In the genomic region with DNA sequence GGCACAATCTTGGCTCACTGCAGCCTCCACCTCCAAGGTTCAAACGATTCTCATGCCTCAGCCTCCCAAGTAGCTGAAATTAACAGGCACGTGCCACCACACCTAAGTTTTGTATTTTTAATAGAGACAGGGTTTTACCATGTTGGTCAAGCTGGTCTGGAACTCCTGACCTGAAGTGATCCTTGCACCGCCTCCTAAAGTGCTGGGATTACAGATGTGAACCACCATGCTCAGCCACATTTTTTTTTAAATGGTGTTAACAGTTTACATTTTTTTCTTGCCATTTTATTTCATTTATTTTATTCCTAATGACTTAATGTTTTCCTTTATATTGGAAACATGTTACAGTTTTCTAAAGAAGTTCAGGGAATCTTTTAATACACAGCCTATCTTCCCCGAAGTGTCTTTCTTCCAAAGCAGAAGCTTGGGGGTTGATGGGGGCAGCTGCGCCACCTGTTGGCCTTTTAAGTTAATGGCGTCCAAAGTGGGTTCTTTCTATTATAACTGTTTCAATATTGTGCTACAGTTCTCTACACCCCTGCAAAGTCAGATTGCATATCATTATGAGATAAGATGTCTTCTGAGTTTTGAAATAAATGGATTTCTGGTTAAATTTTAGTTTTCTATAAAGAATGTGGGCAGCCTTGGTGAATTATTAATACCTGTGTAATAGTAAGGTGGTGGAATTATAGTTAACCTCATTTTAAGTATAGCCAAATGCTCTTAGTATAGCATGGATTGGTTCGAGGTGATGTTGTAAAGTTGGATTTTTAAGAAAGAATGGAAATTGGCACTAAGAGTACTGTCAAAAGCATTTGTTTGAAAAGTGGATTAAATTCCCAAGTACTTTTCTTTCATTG, we compare ENCODE assay signal across 8 cellular contexts. TPM values are rescaled to one million over a fixed set of nuclear protein-coding genes. Genes with fewer than 3 reads are reported as not detected.
DNase-seq lines count a peak whose midpoint lies in the region; ATAC-seq and TF ChIP-seq lines count a peak whose summit lies in the region.

No MANE protein-coding gene starts in this region.

- no peak overlapping the region for H3K4me3 Mint-ChIP-seq in activated CD8-positive, alpha-beta memory T cell treated with anti-CD3 and anti-CD28 coated beads, Interleukin-2, amount 10 ng/mL, durations not matched to agents 7 days and 5 days

- H3K4me1 Mint-ChIP-seq in activated CD8-positive, alpha-beta memory T cell treated with anti-CD3 and anti-CD28 coated beads, Interleukin-2, amount 10 ng/mL, durations not matched to agents 7 days and 5 days: peaks cover 5% of the 10 kb centered on the region

- no peaks in the 10 kb centered on the region for H3K9me3 Mint-ChIP-seq in activated CD8-positive, alpha-beta memory T cell treated with anti-CD3 and anti-CD28 coated beads, Interleukin-2, amount 10 ng/mL, durations not matched to agents 7 days and 5 days (ENCODE audit: low read depth)

- CTCF ChIA-PET in activated CD8-positive, alpha-beta memory T cell treated with anti-CD3 and anti-CD28 coated beads, Interleukin-2, amount 10 ng/mL, durations not matched to agents 7 days and 5 days (lab: Charles Lee): interaction anchor here (0.7 to 9.9 kb wide), 31 partner anchors 9 to 243 kb away, joined by 3 to 195 read pairs (median 5); no protein-coding TSS in a partner anchor

- H3K27ac Mint-ChIP-seq in activated CD8-positive, alpha-beta memory T cell treated with anti-CD3 and anti-CD28 coated beads, Interleukin-2, amount 10 ng/mL, durations not matched to agents 7 days and 5 days: no peak overlapping the region

- DNase-seq in HCEC 1CT: peak; percentile 57
- DNase-seq in NOMO-1 (lab: John Stamatoyannopoulos, UW; ENCODE audit: unreplicated experiment in 2 of 2): peak; percentile 29 to 39
- DNase-seq in activated CD8-positive, alpha-beta memory T cell treated with anti-CD3 and anti-CD28 coated beads, Interleukin-2, amount 10 ng/mL, durations not matched to agents 7 days and 5 days: peak; percentile 69
- DNase-seq in epidermal melanocyte (ENCODE audit: insufficient read length, low spot score): peak; percentile 47
- peak; percentile 72 for DNase-seq in myocyte (ENCODE audit: low read depth)
- peak; percentile 51 for DNase-seq in stimulated activated naive CD8-positive, alpha-beta T cell treated with anti-CD3 and anti-CD28 coated beads, Interleukin-15, Interleukin-2, amounts not matched to agents 100 U/mL and 50 U/mL, for 24 hours
- DNase-seq in islet precursor cell: no peak

- ATAC-seq in activated CD8-positive, alpha-beta memory T cell treated with anti-CD3 and anti-CD28 coated beads, Interleukin-2, amount 10 ng/mL, durations not matched to agents 7 days and 5 days: peak; percentile 77
- no peak for ATAC-seq in stimulated activated naive CD8-positive, alpha-beta T cell treated with anti-CD3 and anti-CD28 coated beads, Interleukin-15, Interleukin-2, amounts not matched to agents 100 U/mL and 50 U/mL, for 24 hours

- TF ChIP-seq CTCF in C4-2B (conservative IDR thresholded peaks at IDR 0.05): peak; percentile 96

- no peak overlapping the region for H3K27ac ChIP-seq in C4-2B

- no peaks in the 10 kb centered on the region for H3K27me3 Mint-ChIP-seq in activated CD8-positive, alpha-beta memory T cell treated with anti-CD3 and anti-CD28 coated beads, Interleukin-2, amount 10 ng/mL, durations not matched to agents 7 days and 5 days

- peaks cover 49% of the 10 kb centered on the region for H3K36me3 Mint-ChIP-seq in activated CD8-positive, alpha-beta memory T cell treated with anti-CD3 and anti-CD28 coated beads, Interleukin-2, amount 10 ng/mL, durations not matched to agents 7 days and 5 days

RNA-seq across cellular contexts. Expression of a gene that starts 42.0 kb away (rescaled TPM):
- total RNA-seq in activated CD8-positive, alpha-beta memory T cell treated with anti-CD3 and anti-CD28 coated beads, Interleukin-2, amount 10 ng/mL, durations not matched to agents 7 days and 5 days: 100 to 1,000 TPM; 201 to 337 TPM
- total RNA-seq in myocyte: 86.9 and 112 TPM in 2 replicates
- 94.7 TPM for polyA plus RNA-seq in myocyte (2012)
